1 cellular context compared by ENCODE assay signal in genomic region chr13:40974460-40975407, GRCh38.
TF ChIP-seq lines count a peak whose summit lies in the region.

No MANE protein-coding gene starts in this region.

TF ChIP-seq in HepG2, 621 proteins besides CTCF, POLR2A, EP300 and RAD21 (continued from another document and continues in another):
- no peak for TF ChIP-seq RFX1 (IDR thresholded peaks at IDR 0.05)
- no peak for TF ChIP-seq CAMTA2 (CRISPR knock-in tag; IDR thresholded peaks at IDR 0.05; ENCODE audit: borderline replicate concordance)
- no peak for TF ChIP-seq ZNF556 (CRISPR knock-in tag; IDR thresholded peaks at IDR 0.05; ENCODE audit: borderline replicate concordance)
- TF ChIP-seq CBX5 (CRISPR knock-in tag; IDR thresholded peaks at IDR 0.05; ENCODE audit: borderline replicate concordance) = no peak
- 0 out of 2 replicates have a peak, but pooled peaks have one; percentile 24 for TF ChIP-seq ZNF264 (CRISPR knock-in tag; IDR thresholded peaks at IDR 0.05)
- TF ChIP-seq HNF4A (CRISPR knock-in tag; IDR thresholded peaks at IDR 0.05) = no peak
- no peak for TF ChIP-seq GRHL1 (CRISPR knock-in tag; conservative IDR thresholded peaks at IDR 0.05)
- no peak for TF ChIP-seq ZNF768 (CRISPR knock-in tag; IDR thresholded peaks at IDR 0.05)
- TF ChIP-seq ZNF83 (CRISPR knock-in tag; IDR thresholded peaks at IDR 0.05; ENCODE audit: borderline replicate concordance) = no peak
- TF ChIP-seq NRL (CRISPR knock-in tag; IDR thresholded peaks at IDR 0.05; ENCODE audit: borderline replicate concordance) = no peak
- no peak for TF ChIP-seq HOXA3 (CRISPR knock-in tag; IDR thresholded peaks at IDR 0.05)
- TF ChIP-seq, protein P1, sequence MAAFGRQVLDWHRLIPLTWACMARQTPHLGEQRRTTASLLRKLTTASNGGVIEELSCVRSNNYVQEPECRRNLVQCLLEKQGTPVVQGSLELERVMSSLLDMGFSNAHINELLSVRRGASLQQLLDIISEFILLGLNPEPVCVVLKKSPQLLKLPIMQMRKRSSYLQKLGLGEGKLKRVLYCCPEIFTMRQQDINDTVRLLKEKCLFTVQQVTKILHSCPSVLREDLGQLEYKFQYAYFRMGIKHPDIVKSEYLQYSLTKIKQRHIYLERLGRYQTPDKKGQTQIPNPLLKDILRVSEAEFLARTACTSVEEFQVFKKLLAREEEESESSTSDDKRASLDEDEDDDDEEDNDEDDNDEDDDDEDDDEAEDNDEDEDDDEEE (CRISPR knock-in tag; IDR thresholded peaks at IDR 0.05) = no peak
- no peak for TF ChIP-seq ZNF512 (CRISPR knock-in tag; IDR thresholded peaks at IDR 0.05)
- no peak for TF ChIP-seq GPN1 (CRISPR knock-in tag; IDR thresholded peaks at IDR 0.05; ENCODE audit: borderline replicate concordance)
- no peak for TF ChIP-seq NBN (conservative IDR thresholded peaks at IDR 0.05)
- no peak for TF ChIP-seq ZSCAN30 (CRISPR knock-in tag; IDR thresholded peaks at IDR 0.05)
- TF ChIP-seq, protein P2, sequence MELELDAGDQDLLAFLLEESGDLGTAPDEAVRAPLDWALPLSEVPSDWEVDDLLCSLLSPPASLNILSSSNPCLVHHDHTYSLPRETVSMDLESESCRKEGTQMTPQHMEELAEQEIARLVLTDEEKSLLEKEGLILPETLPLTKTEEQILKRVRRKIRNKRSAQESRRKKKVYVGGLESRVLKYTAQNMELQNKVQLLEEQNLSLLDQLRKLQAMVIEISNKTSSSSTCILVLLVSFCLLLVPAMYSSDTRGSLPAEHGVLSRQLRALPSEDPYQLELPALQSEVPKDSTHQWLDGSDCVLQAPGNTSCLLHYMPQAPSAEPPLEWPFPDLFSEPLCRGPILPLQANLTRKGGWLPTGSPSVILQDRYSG (CRISPR knock-in tag; IDR thresholded peaks at IDR 0.05) = no peak
- no peak for TF ChIP-seq SOX5 (CRISPR knock-in tag; IDR thresholded peaks at IDR 0.05; ENCODE audit: borderline replicate concordance)
- no peak for TF ChIP-seq PRDM4 (CRISPR knock-in tag; IDR thresholded peaks at IDR 0.05; ENCODE audit: borderline replicate concordance)
- TF ChIP-seq DMTF1 (CRISPR knock-in tag; IDR thresholded peaks at IDR 0.05) = no peak
- peak; percentile 50; the same call in 1 of the 2 replicates for TF ChIP-seq HNF1A (IDR thresholded peaks at IDR 0.05; ENCODE audit: low read depth)
- no peak; the same call in 1 of the 2 replicates for TF ChIP-seq HNF1A (CRISPR knock-in tag; IDR thresholded peaks at IDR 0.05; ENCODE audit: borderline replicate concordance)
- no peak for TF ChIP-seq ZSCAN12 (CRISPR knock-in tag; IDR thresholded peaks at IDR 0.05)
- TF ChIP-seq PTBP1 (IDR thresholded peaks at IDR 0.05; ENCODE audit: low read depth, low read length, poor library complexity, severe bottlenecking) = no peak
- TF ChIP-seq TBX3 (IDR thresholded peaks at IDR 0.05; ENCODE audit: borderline replicate concordance) = no peak
- no peak for TF ChIP-seq NKX3-1 (CRISPR knock-in tag; IDR thresholded peaks at IDR 0.05)
- no peak for TF ChIP-seq DNMT1 (CRISPR knock-in tag; IDR thresholded peaks at IDR 0.05)
- TF ChIP-seq, protein P3, sequence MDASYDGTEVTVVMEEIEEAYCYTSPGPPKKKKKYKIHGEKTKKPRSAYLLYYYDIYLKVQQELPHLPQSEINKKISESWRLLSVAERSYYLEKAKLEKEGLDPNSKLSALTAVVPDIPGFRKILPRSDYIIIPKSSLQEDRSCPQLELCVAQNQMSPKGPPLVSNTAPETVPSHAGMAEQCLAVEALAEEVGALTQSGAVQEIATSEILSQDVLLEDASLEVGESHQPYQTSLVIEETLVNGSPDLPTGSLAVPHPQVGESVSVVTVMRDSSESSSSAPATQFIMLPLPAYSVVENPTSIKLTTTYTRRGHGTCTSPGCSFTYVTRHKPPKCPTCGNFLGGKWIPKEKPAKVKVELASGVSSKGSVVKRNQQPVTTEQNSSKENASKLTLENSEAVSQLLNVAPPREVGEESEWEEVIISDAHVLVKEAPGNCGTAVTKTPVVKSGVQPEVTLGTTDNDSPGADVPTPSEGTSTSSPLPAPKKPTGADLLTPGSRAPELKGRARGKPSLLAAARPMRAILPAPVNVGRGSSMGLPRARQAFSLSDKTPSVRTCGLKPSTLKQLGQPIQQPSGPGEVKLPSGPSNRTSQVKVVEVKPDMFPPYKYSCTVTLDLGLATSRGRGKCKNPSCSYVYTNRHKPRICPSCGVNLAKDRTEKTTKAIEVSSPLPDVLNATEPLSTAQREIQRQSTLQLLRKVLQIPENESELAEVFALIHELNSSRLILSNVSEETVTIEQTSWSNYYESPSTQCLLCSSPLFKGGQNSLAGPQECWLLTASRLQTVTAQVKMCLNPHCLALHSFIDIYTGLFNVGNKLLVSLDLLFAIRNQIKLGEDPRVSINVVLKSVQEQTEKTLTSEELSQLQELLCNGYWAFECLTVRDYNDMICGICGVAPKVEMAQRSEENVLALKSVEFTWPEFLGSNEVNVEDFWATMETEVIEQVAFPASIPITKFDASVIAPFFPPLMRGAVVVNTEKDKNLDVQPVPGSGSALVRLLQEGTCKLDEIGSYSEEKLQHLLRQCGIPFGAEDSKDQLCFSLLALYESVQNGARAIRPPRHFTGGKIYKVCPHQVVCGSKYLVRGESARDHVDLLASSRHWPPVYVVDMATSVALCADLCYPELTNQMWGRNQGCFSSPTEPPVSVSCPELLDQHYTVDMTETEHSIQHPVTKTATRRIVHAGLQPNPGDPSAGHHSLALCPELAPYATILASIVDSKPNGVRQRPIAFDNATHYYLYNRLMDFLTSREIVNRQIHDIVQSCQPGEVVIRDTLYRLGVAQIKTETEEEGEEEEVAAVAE (CRISPR knock-in tag; IDR thresholded peaks at IDR 0.05; ENCODE audit: borderline replicate concordance) = no peak
- TF ChIP-seq HNRNPUL1 (IDR thresholded peaks at IDR 0.05; ENCODE audit: low read depth, low read length) = no peak
- TF ChIP-seq ZNF740 (CRISPR knock-in tag; IDR thresholded peaks at IDR 0.05) = no peak
- TF ChIP-seq, protein P4, sequence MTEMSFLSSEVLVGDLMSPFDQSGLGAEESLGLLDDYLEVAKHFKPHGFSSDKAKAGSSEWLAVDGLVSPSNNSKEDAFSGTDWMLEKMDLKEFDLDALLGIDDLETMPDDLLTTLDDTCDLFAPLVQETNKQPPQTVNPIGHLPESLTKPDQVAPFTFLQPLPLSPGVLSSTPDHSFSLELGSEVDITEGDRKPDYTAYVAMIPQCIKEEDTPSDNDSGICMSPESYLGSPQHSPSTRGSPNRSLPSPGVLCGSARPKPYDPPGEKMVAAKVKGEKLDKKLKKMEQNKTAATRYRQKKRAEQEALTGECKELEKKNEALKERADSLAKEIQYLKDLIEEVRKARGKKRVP (CRISPR knock-in tag; IDR thresholded peaks at IDR 0.05) = no peak
- TF ChIP-seq GATAD2A (CRISPR knock-in tag; IDR thresholded peaks at IDR 0.05) = no peak
- TF ChIP-seq DPF2 (CRISPR knock-in tag; IDR thresholded peaks at IDR 0.05; ENCODE audit: borderline replicate concordance, low read depth) = no peak
- TF ChIP-seq ZBTB42 (CRISPR knock-in tag; IDR thresholded peaks at IDR 0.05) = no peak
- no peak for TF ChIP-seq NFIB (CRISPR knock-in tag; IDR thresholded peaks at IDR 0.05; ENCODE audit: borderline replicate concordance)
- TF ChIP-seq ZNF564 (CRISPR knock-in tag; IDR thresholded peaks at IDR 0.05) = no peak
- TF ChIP-seq ZNF235 (CRISPR knock-in tag; IDR thresholded peaks at IDR 0.05; ENCODE audit: borderline replicate concordance) = no peak
